ENCODE assay signal across 26 cellular contexts in genomic region chr19:53896682-53897081, GRCh38. TPM values are rescaled to one million over a fixed set of nuclear protein-coding genes. Genes with fewer than 3 reads are reported as not detected.
DNase-seq lines count a peak whose midpoint lies in the region; ATAC-seq, FAIRE-seq and TF ChIP-seq lines count a peak whose summit lies in the region.
"Had no signal": no experiment of that assay in that cellular context is flagged by ENCODE, and none has a peak within 500 bp of the region (broad histone marks: within the 10 kb centered on the region; RNA-seq: fewer than 3 reads in every experiment).

No MANE protein-coding gene starts in this region.

- no peak overlapping the region for H3K27ac ChIP-seq in H1 (ENCODE audit: low read depth, low read length)
- H3K27ac ChIP-seq in osteoblast (ENCODE audit: low read depth, low read length): no peak overlapping the region
- H3K27ac ChIP-seq: KMS-11, RWPE1 had no signal

- TF ChIP-seq CTCF in H1 (IDR thresholded peaks at IDR 0.05; ENCODE audit: control extremely low read depth in 1 of 3, insufficient read depth in 1 of 3, low read depth in 1 of 3, low read length in 3 of 3) (no peak), osteoblast (IDR thresholded peaks at IDR 0.05; ENCODE audit: extremely low read depth, low read depth, low read length) (no peak)

- no peak overlapping the region for H3K14ac ChIP-seq in H1 (ENCODE audit: insufficient read length)

- POLR2A ChIA-PET in H1 (lab: Charles Lee; ENCODE audit: partially characterized antibody): interaction anchor here (0.8 to 2.5 kb wide), 7 partner anchors 10 to 67 kb away, joined by 3 to 10 read pairs (median 3); partner anchors contain the start of gene MYADM

- H4K91ac ChIP-seq in H1 (replicated peaks; ENCODE audit: insufficient read length, low read length): no peak overlapping the region

- H3K9me3 ChIP-seq in H1 (ENCODE audit: insufficient read depth in 2 of 2, low read depth in 1 of 2, low read length in 1 of 2) (no peaks in the 10 kb centered on the region), osteoblast (ENCODE audit: low read depth, low read length) (no peaks in the 10 kb centered on the region)

- H3K4me2 ChIP-seq in H1 (ENCODE audit: insufficient read depth in 1 of 2, low read depth in 2 of 2, low read length in 2 of 2): peak overlapping the region in 1 of 2 experiments; percentile 18; a peak in 2 of 4 replicates
- H3K4me2 ChIP-seq in osteoblast (ENCODE audit: insufficient read depth, low read length): no peak overlapping the region
- H3K4me2 ChIP-seq: KMS-11 had no signal

- intact Hi-C loops in left ventricle myocardium superior (cut with micrococcal nuclease): no loop called here

- H4K5ac ChIP-seq in H1 (ENCODE audit: insufficient read length, low read depth, low read length): no peak overlapping the region

- H3K36me3 ChIP-seq in H7 (replicated peaks; ENCODE audit: control insufficient read depth, insufficient read depth, low read length) (peaks cover 2% of the 10 kb centered on the region), H1 (ENCODE audit: control insufficient read depth in 2 of 4, insufficient read depth in 4 of 4, low read length in 3 of 4) (peaks cover 0 to 8% (median 4%) of the 10 kb centered on the region in 4 experiments; a peak in 5 of 8 replicates), osteoblast (ENCODE audit: insufficient read depth, low read length) (no peaks in the 10 kb centered on the region)

- 81% methylated on average over 4 of the region's 4 CpGs; no CpG with 5 or more reads in 1 of the 2 experiments for WGBS in H1 (ENCODE audit: extremely low coverage in 1 of 2, insufficient coverage in 1 of 2, insufficient read length in 1 of 2, insufficient replicate concordance in 2 of 2, low coverage in 1 of 2, low lambda C conversion rate in 2 of 2, missing lambda C conversion rate in 1 of 2), 2 experiments

- H3K79me2 ChIP-seq in H1 (ENCODE audit: control insufficient read depth in 1 of 2, insufficient read depth in 2 of 2, low read length in 2 of 2) (no peaks in the 10 kb centered on the region), osteoblast (ENCODE audit: insufficient read depth, low read length) (no peaks in the 10 kb centered on the region)

- H3K4ac ChIP-seq in H1 (replicated peaks; ENCODE audit: insufficient read length, low read depth, low read length): no peak overlapping the region

- H3K18ac ChIP-seq in H1 (ENCODE audit: extremely low read depth, low read length): no peak overlapping the region

- peak overlapping the region; percentile 81; the same call in 1 of the 2 replicates for H2BK15ac ChIP-seq in H1 (ENCODE audit: low read length)

- H4K20me1 ChIP-seq in H1 (replicated peaks in 1 of 2; ENCODE audit: control insufficient read depth in 1 of 2, insufficient read depth in 2 of 2, low read length in 2 of 2): no peaks in the 10 kb centered on the region
- no peaks in the 10 kb centered on the region for H4K20me1 ChIP-seq in osteoblast (ENCODE audit: insufficient read depth, low read length)

- ATAC-seq in left ventricle myocardium superior: no peak

- no peak for TF ChIP-seq EP300 in H1 (IDR thresholded peaks at IDR 0.05; ENCODE audit: borderline replicate concordance in 1 of 2, low read depth in 2 of 2, low read length in 2 of 2)

- H2AK5ac ChIP-seq in H1 (ENCODE audit: low read depth, low read length): no peak overlapping the region

- no peak overlapping the region for H3K9ac ChIP-seq in H1 (replicated peaks in 1 of 4; ENCODE audit: extremely low read depth in 1 of 4, low read depth in 3 of 4, low read length in 3 of 4)
- H3K9ac ChIP-seq: KMS-11 had no signal

- H2BK5ac ChIP-seq in H1 (ENCODE audit: low read depth, low read length): no peak overlapping the region

- H2BK20ac ChIP-seq in H1 (ENCODE audit: low read length): no peak overlapping the region

- CTCF ChIA-PET in H1 (lab: Charles Lee; ENCODE audit: partially characterized antibody): interaction anchor here (0.8 to 8.6 kb wide), 11 partner anchors 11 to 133 kb away, joined by 3 to 44 read pairs (median 5); partner anchors contain the start of gene PRKCG

- H3K23me2 ChIP-seq in H1 (ENCODE audit: low read depth, low read length): peaks cover 6% of the 10 kb centered on the region

- H2BK120ac ChIP-seq in H1 (replicated peaks; ENCODE audit: low read depth, low read length): no peak overlapping the region

- H2BK12ac ChIP-seq in H1 (ENCODE audit: low read depth, low read length): peak overlapping the region; percentile 33; the same call in 1 of the 2 replicates

- H4K8ac ChIP-seq in H1 (ENCODE audit: extremely low read depth, insufficient read depth, low read length): no peak overlapping the region

- H2AFZ ChIP-seq in H1 (ENCODE audit: low read length): no peak overlapping the region
- no peak overlapping the region for H2AFZ ChIP-seq in osteoblast (ENCODE audit: low read length)

- H3K79me1 ChIP-seq in H1 (ENCODE audit: low read depth, low read length): no peaks in the 10 kb centered on the region

- TF ChIP-seq RAD21 in H1 (IDR thresholded peaks at IDR 0.05 in 1 of 2, conservative IDR thresholded peaks at IDR 0.05 in 1 of 2; ENCODE audit: low read depth in 2 of 2, low read length in 2 of 2): no peak

- DNase-seq in H7 (peak; percentile 32), Kasumi-1 (lab: John Stamatoyannopoulos, UW) (peak; percentile 10 to 42), H1 (ENCODE audit: low read depth in 1 of 2, low spot score in 2 of 2) (no peak), osteoblast (ENCODE audit: insufficient read length, low spot score, missing footprints) (peak; percentile 92), MV-4-11 (lab: John Stamatoyannopoulos, UW) (no peak), left ventricle myocardium superior (no peak), NCI-H510A treated with DMSO at 0.1 percent for 48 hours (lab: John Stamatoyannopoulos, UW) (no peak)
- DNase-seq: C1 segment of cervical spinal cord; CD4-positive, alpha-beta memory T cell; COR-L47; HFFc6; NCI-H1092; NCI-H1417 treated with DMSO at 0.1 percent for 48 hours; NCI-H1694 treated with DMSO at 0.1 percent for 48 hours; NCI-H2081; NCI-H2227 treated with DMSO at 0.1 percent for 48 hours; NCI-H69; SHP77 had no signal

- H3K23ac ChIP-seq in H1 (ENCODE audit: insufficient read length): no peak overlapping the region

- FAIRE-seq in H1 (lab: Jason Lieb, UNC): no peak
- FAIRE-seq: G401.6, HTR-8/SVneo had no signal

- H3K27me3 ChIP-seq in H7 (ENCODE audit: control insufficient read depth, insufficient read depth, low read length) (peaks cover 10% of the 10 kb centered on the region), H1 (replicated peaks in 1 of 4; ENCODE audit: control insufficient read depth in 3 of 4, extremely low read depth in 1 of 4, insufficient read depth in 3 of 4, low read length in 3 of 4) (peaks cover 0 to 3% (median 0%) of the 10 kb centered on the region in 4 experiments; a peak in 1 of 7 replicates), osteoblast (ENCODE audit: insufficient read depth, low read length) (peaks cover 7% of the 10 kb centered on the region)

- H3K4me3 ChIP-seq in H7 (ENCODE audit: insufficient read depth, low read depth, low read length): no peak overlapping the region
- H3K4me3 ChIP-seq in H1 (ENCODE audit: extremely low read depth in 1 of 4, insufficient read depth in 2 of 4, low read depth in 3 of 4, low read length in 4 of 4): peak overlapping the region in 1 of 4 experiments; percentile 3; a peak in 1 of 8 replicates
- H3K4me3 ChIP-seq in osteoblast (ENCODE audit: insufficient read depth, low read length): no peak overlapping the region

- H3K56ac ChIP-seq in H1 (replicated peaks; ENCODE audit: insufficient read length, low read depth, low read length): no peak overlapping the region

- H3K4me1 ChIP-seq in H1 (replicated peaks in 1 of 4; ENCODE audit: control insufficient read depth in 3 of 4, insufficient read depth in 4 of 4, low read length in 3 of 4) (peaks cover 0 to 14% (median 9%) of the 10 kb centered on the region in 4 experiments; a peak in 5 of 7 replicates), osteoblast (ENCODE audit: insufficient read depth, low read length) (no peaks in the 10 kb centered on the region)

- no peak for TF ChIP-seq POLR2A in H1 (IDR thresholded peaks at IDR 0.05; ENCODE audit: control extremely low read depth in 1 of 2, low read depth in 2 of 2, low read length in 2 of 2)

RNA-seq across cellular contexts. Expression of gene CACNG7, which starts 12.4 kb away (rescaled TPM):
- 3.8 and 4.5 TPM in 2 replicates for total RNA-seq in H7 (2014; rRNA removed; shearing (Covaris generic))
- total RNA-seq in H1 (2021; fragmentation: NEBNext Ultra II Directional; extraction: Animal tissue kit (Norgen Biotek cat#: 25700)): 28.9 and 29.9 TPM in 2 replicates
- 69.8 and 127 TPM in 2 replicates for polyA plus RNA-seq in H1 (2011; rRNA removed)
- polyA plus RNA-seq in H1 (2011; cell fraction: cytosol; rRNA removed): 64.4 TPM
- polyA plus RNA-seq in H1 (2011; cell fraction: nucleus; rRNA removed): 75.4 TPM
- 33.4 to 44.9 TPM (median 40.2 TPM) in 4 replicates for polyA plus RNA-seq in H1 (2012, experiment 1 of 2)
- polyA plus RNA-seq in H1 (2012, experiment 2 of 2): 33.0 TPM
- 43.8 TPM for polyA plus RNA-seq in H1 (2013, experiment 1 of 2)
- polyA plus RNA-seq in H1 (2013, experiment 2 of 2): 49.1 TPM
- polyA minus RNA-seq in H1 (2011; rRNA and poly(A)+ RNA removed): 16.4 and 25.3 TPM in 2 replicates
- 32.9 TPM for polyA minus RNA-seq in H1 (2011; cell fraction: cytosol; rRNA and poly(A)+ RNA removed)
- polyA minus RNA-seq in H1 (2011; cell fraction: nucleus; rRNA and poly(A)+ RNA removed): 19.4 TPM
- total RNA-seq in osteoblast (not detected in 2 replicates), left ventricle myocardium superior (not detected)
- total RNA-seq: A673; CD4-positive, alpha-beta memory T cell; H4; NCI-H460; SK-MEL-5 had no signal
- polyA plus RNA-seq: CD4-positive, alpha-beta memory T cell had no signal

RNA-seq across cellular contexts. Expression of gene PRKCG, which starts 14.7 kb away (rescaled TPM):
- total RNA-seq in H7 (2014; rRNA removed; shearing (Covaris generic)): 1.1 and 1.7 TPM in 2 replicates
- total RNA-seq in H1 (2021; fragmentation: NEBNext Ultra II Directional; extraction: Animal tissue kit (Norgen Biotek cat#: 25700)): 10.6 and 12.4 TPM in 2 replicates
- 6.1 and 14.0 TPM in 2 replicates for polyA plus RNA-seq in H1 (2011; rRNA removed)
- 8.1 TPM for polyA plus RNA-seq in H1 (2011; cell fraction: cytosol; rRNA removed)
- 50.1 TPM for polyA plus RNA-seq in H1 (2011; cell fraction: nucleus; rRNA removed)
- 8.6 to 16.1 TPM (median 13.9 TPM) in 4 replicates for polyA plus RNA-seq in H1 (2012, experiment 1 of 2)
- 7.2 TPM for polyA plus RNA-seq in H1 (2012, experiment 2 of 2)
- 11.2 TPM for polyA plus RNA-seq in H1 (2013, experiment 1 of 2)
- 8.9 TPM for polyA plus RNA-seq in H1 (2013, experiment 2 of 2)
- polyA minus RNA-seq in H1 (2011; rRNA and poly(A)+ RNA removed): 5.0 and 6.9 TPM in 2 replicates
- 8.4 TPM for polyA minus RNA-seq in H1 (2011; cell fraction: cytosol; rRNA and poly(A)+ RNA removed)
- polyA minus RNA-seq in H1 (2011; cell fraction: nucleus; rRNA and poly(A)+ RNA removed): 17.3 TPM
- total RNA-seq in osteoblast (under 0.01 TPM in 1 of 2 replicates, not detected in the other), left ventricle myocardium superior (not detected)
- total RNA-seq: CD4-positive, alpha-beta memory T cell; H4; SK-MEL-5 had no signal

RNA-seq across cellular contexts. Expression of gene MYADM, which starts 29.0 kb away (rescaled TPM):
- total RNA-seq in H7 (2014; rRNA removed; shearing (Covaris generic)): 37.5 and 44.9 TPM in 2 replicates
- 70.1 and 70.5 TPM in 2 replicates for total RNA-seq in H1 (2021; fragmentation: NEBNext Ultra II Directional; extraction: Animal tissue kit (Norgen Biotek cat#: 25700))
- polyA plus RNA-seq in H1 (2011; rRNA removed): 74.2 and 122 TPM in 2 replicates
- 18.3 TPM for polyA plus RNA-seq in H1 (2011; cell fraction: cytosol; rRNA removed)
- 43.4 TPM for polyA plus RNA-seq in H1 (2011; cell fraction: nucleus; rRNA removed)
- polyA plus RNA-seq in H1 (2012, experiment 1 of 2): 31.7 to 71.5 TPM (median 58.5 TPM) in 4 replicates
- 49.1 TPM for polyA plus RNA-seq in H1 (2012, experiment 2 of 2)
- polyA plus RNA-seq in H1 (2013, experiment 1 of 2): 138 TPM
- polyA plus RNA-seq in H1 (2013, experiment 2 of 2): 150 TPM
- polyA minus RNA-seq in H1 (2011; rRNA and poly(A)+ RNA removed): 13.8 and 14.5 TPM in 2 replicates
- polyA minus RNA-seq in H1 (2011; cell fraction: cytosol; rRNA and poly(A)+ RNA removed): 26.3 TPM
- polyA minus RNA-seq in H1 (2011; cell fraction: nucleus; rRNA and poly(A)+ RNA removed): 21.6 TPM
- total RNA-seq in osteoblast: 16.2 and 17.4 TPM in 2 replicates
- 112 TPM for total RNA-seq in left ventricle myocardium superior

Comparison
In these comparisons a context has a peak if more than half of its experiments do, and no peak if none do; other contexts are left out.
1. DNase-seq: peak in H7 (single experiment), Kasumi-1 (2 of 2) and osteoblast (single experiment); none in H1 (0 of 2), MV-4-11 (single experiment), left ventricle myocardium superior (single experiment) and NCI-H510A treated with DMSO at 0.1 percent for 48 hours (single experiment).